Comparison of ENCODE assay signal across 20 cellular contexts in genomic region chr19:33678796-33679195, GRCh38. TPM values are rescaled to one million over a fixed set of nuclear protein-coding genes. Genes with fewer than 3 reads are reported as not detected.
DNase-seq lines count a peak whose midpoint lies in the region; ATAC-seq, FAIRE-seq and TF ChIP-seq lines count a peak whose summit lies in the region.
"Had no signal": no experiment of that assay in that cellular context is flagged by ENCODE, and none has a peak within 500 bp of the region (broad histone marks: within the 10 kb centered on the region; RNA-seq: fewer than 3 reads in every experiment).

No MANE protein-coding gene starts in this region.

- BruUV-seq in mammary epithelial cell (replicated peaks; lab: Mats Ljungman, UMichigan), result no TSS peak

- TF ChIP-seq POLR2A in breast epithelium (IDR thresholded peaks at IDR 0.05), result no peak

- no peaks in the 10 kb centered on the region for H4K20me1 ChIP-seq in mammary epithelial cell (ENCODE audit: insufficient read depth, low read length)

- peaks cover 5% of the 10 kb centered on the region for H3K27me3 Mint-ChIP-seq in activated CD8-positive, alpha-beta T cell treated with anti-CD3 and anti-CD28 coated beads for 36 hours
- H3K27me3 Mint-ChIP-seq in activated CD8-positive, alpha-beta memory T cell treated with anti-CD3 and anti-CD28 coated beads, Interleukin-2, amount 10 ng/mL, durations not matched to agents 7 days and 5 days, result peaks cover 4% of the 10 kb centered on the region

- no peak for FAIRE-seq in frontal cortex (lab: Jason Lieb, UNC)

- H3K4me1 ChIP-seq in breast epithelium (no peaks in the 10 kb centered on the region), mammary epithelial cell (ENCODE audit: insufficient read depth, low read length) (no peaks in the 10 kb centered on the region), upper lobe of right lung (no peaks in the 10 kb centered on the region)

- no peak overlapping the region for H3K27ac ChIP-seq in breast epithelium
- no peak overlapping the region for H3K27ac ChIP-seq in mammary epithelial cell (ENCODE audit: insufficient read depth, low read depth, low read length)
- no peak overlapping the region for H3K27ac ChIP-seq in upper lobe of right lung
- H3K27ac ChIP-seq: RWPE1 had no signal

- no peak overlapping the region for H3K27ac Mint-ChIP-seq in activated CD8-positive, alpha-beta T cell treated with anti-CD3 and anti-CD28 coated beads for 36 hours
- H3K27ac Mint-ChIP-seq in activated CD8-positive, alpha-beta memory T cell treated with anti-CD3 and anti-CD28 coated beads, Interleukin-2, amount 10 ng/mL, durations not matched to agents 7 days and 5 days, result no peak overlapping the region
- H3K27ac Mint-ChIP-seq: progenitor cell of endocrine pancreas had no signal

- in situ Hi-C loops in mammary epithelial cell (cut with MboI; ENCODE audit: low sequenced_read_pairs in 2 of 2), result no loop called here

- no peaks in the 10 kb centered on the region for H3K9me3 Mint-ChIP-seq in activated CD8-positive, alpha-beta T cell treated with anti-CD3 and anti-CD28 coated beads for 36 hours
- no peaks in the 10 kb centered on the region for H3K9me3 Mint-ChIP-seq in activated CD8-positive, alpha-beta memory T cell treated with anti-CD3 and anti-CD28 coated beads, Interleukin-2, amount 10 ng/mL, durations not matched to agents 7 days and 5 days (ENCODE audit: low read depth)
- H3K9me3 Mint-ChIP-seq: activated naive CD4-positive, alpha-beta T cell treated with anti-CD3 and anti-CD28 coated beads, Interleukin-2, amount 50 U/mL, for 24 hours had no signal

- H3K4me3 Mint-ChIP-seq in activated CD8-positive, alpha-beta T cell treated with anti-CD3 and anti-CD28 coated beads for 36 hours, result no peak overlapping the region
- no peak overlapping the region for H3K4me3 Mint-ChIP-seq in activated CD8-positive, alpha-beta memory T cell treated with anti-CD3 and anti-CD28 coated beads, Interleukin-2, amount 10 ng/mL, durations not matched to agents 7 days and 5 days
- H3K4me3 Mint-ChIP-seq: activated naive CD4-positive, alpha-beta T cell treated with anti-CD3 and anti-CD28 coated beads, Interleukin-2, amount 50 U/mL, for 24 hours had no signal

- H3K27me3 ChIP-seq in breast epithelium (peaks cover 0 to 45% of the 10 kb centered on the region in 2 donors), mammary epithelial cell (ENCODE audit: insufficient read depth, low read length) (no peaks in the 10 kb centered on the region), upper lobe of right lung (peaks cover 18% of the 10 kb centered on the region)

- H3K4me3 ChIP-seq in breast epithelium, result no peak overlapping the region
- H3K4me3 ChIP-seq in mammary epithelial cell (replicated peaks in 1 of 3; ENCODE audit: insufficient read depth in 1 of 3, low read depth in 2 of 3, low read length in 3 of 3), result no peak overlapping the region
- no peak overlapping the region for H3K4me3 ChIP-seq in upper lobe of right lung

- no peaks in the 10 kb centered on the region for H3K4me1 Mint-ChIP-seq in activated CD8-positive, alpha-beta T cell treated with anti-CD3 and anti-CD28 coated beads for 36 hours (ENCODE audit: low read depth)
- no peaks in the 10 kb centered on the region for H3K4me1 Mint-ChIP-seq in activated CD8-positive, alpha-beta memory T cell treated with anti-CD3 and anti-CD28 coated beads, Interleukin-2, amount 10 ng/mL, durations not matched to agents 7 days and 5 days
- H3K4me1 Mint-ChIP-seq: activated naive CD4-positive, alpha-beta T cell treated with anti-CD3 and anti-CD28 coated beads, Interleukin-2, amount 50 U/mL, for 24 hours had no signal

- peak; percentile 27 to 43 for DNase-seq in breast epithelium (ENCODE audit: low spot score in 2 of 2)
- DNase-seq in mammary epithelial cell, result no peak
- peak; percentile 89 for DNase-seq in NCI-H2196 treated with DMSO at 0.1 percent for 48 hours (lab: John Stamatoyannopoulos, UW; ENCODE audit: unreplicated experiment)
- peak; percentile 24 to 39 for DNase-seq in frontal cortex (ENCODE audit: low spot score in 2 of 2)
- peak; percentile 31 for DNase-seq in upper lobe of right lung
- DNase-seq in activated CD8-positive, alpha-beta T cell treated with anti-CD3 and anti-CD28 coated beads for 36 hours, result no peak
- DNase-seq in activated CD8-positive, alpha-beta memory T cell treated with anti-CD3 and anti-CD28 coated beads, Interleukin-2, amount 10 ng/mL, durations not matched to agents 7 days and 5 days, result no peak
- DNase-seq: ACHN; activated CD4-positive, alpha-beta T cell treated with anti-CD3 and anti-CD28 coated beads for 1 hour; activated CD8-positive, alpha-beta memory T cell treated with anti-CD3 and anti-CD28 coated beads, Interleukin-2, amount 50 U/mL, for 48 hours; left ventricle myocardium superior had no signal

- no peak overlapping the region for H2AFZ ChIP-seq in mammary epithelial cell (ENCODE audit: low read depth, low read length)

- 6% methylated on average over 3 of the region's 3 CpGs for WGBS in mammary epithelial cell (ENCODE audit: low coverage, missing lambda C conversion rate)

- ATAC-seq in upper lobe of right lung (no peak), GM19397 (IDR thresholded peaks at IDR 0.05; ENCODE audit: unreplicated experiment) (no peak)
- ATAC-seq in activated CD8-positive, alpha-beta T cell treated with anti-CD3 and anti-CD28 coated beads for 36 hours, result no peak
- no peak for ATAC-seq in activated CD8-positive, alpha-beta memory T cell treated with anti-CD3 and anti-CD28 coated beads, Interleukin-2, amount 10 ng/mL, durations not matched to agents 7 days and 5 days
- ATAC-seq: left ventricle myocardium superior had no signal

- POLR2A ChIA-PET in activated CD8-positive, alpha-beta T cell treated with anti-CD3 and anti-CD28 coated beads for 36 hours (lab: Charles Lee), result no interaction called here

- intact Hi-C loops in breast epithelium (cut with DNase I; ENCODE audit: low total_unique reads), result no loop called here
- intact Hi-C loops in mammary epithelial cell (cut with micrococcal nuclease), result no loop called here
- intact Hi-C loops in upper lobe of right lung (cut with DNase I), result no loop called here
- intact Hi-C loops in activated CD8-positive, alpha-beta T cell treated with anti-CD3 and anti-CD28 coated beads for 36 hours (cut with micrococcal nuclease), result no loop called here

- H3K4me2 ChIP-seq in mammary epithelial cell (ENCODE audit: insufficient read depth, low read depth, low read length), result no peak overlapping the region

- H3K9me3 ChIP-seq in breast epithelium, result no peaks in the 10 kb centered on the region
- peaks cover 2% of the 10 kb centered on the region for H3K9me3 ChIP-seq in mammary epithelial cell (replicated peaks; ENCODE audit: insufficient read depth, low read length)
- no peaks in the 10 kb centered on the region for H3K9me3 ChIP-seq in upper lobe of right lung

- H3K79me2 ChIP-seq in mammary epithelial cell (ENCODE audit: insufficient read depth, low read length), result no peaks in the 10 kb centered on the region

- no peak overlapping the region for H3K9ac ChIP-seq in mammary epithelial cell (ENCODE audit: insufficient read depth, low read length)

- no peaks in the 10 kb centered on the region for H3K36me3 Mint-ChIP-seq in activated CD8-positive, alpha-beta T cell treated with anti-CD3 and anti-CD28 coated beads for 36 hours (ENCODE audit: low read depth)
- no peaks in the 10 kb centered on the region for H3K36me3 Mint-ChIP-seq in activated CD8-positive, alpha-beta memory T cell treated with anti-CD3 and anti-CD28 coated beads, Interleukin-2, amount 10 ng/mL, durations not matched to agents 7 days and 5 days
- H3K36me3 Mint-ChIP-seq: activated naive CD4-positive, alpha-beta T cell treated with anti-CD3 and anti-CD28 coated beads, Interleukin-2, amount 50 U/mL, for 24 hours had no signal

- TF ChIP-seq CTCF in breast epithelium (IDR thresholded peaks at IDR 0.05) (no peak), mammary epithelial cell (conservative IDR thresholded peaks at IDR 0.05 in 1 of 2, IDR thresholded peaks at IDR 0.05 in 1 of 2; ENCODE audit: extremely low read depth in 1 of 2, insufficient read depth in 1 of 2, low read depth in 1 of 2, low read length in 2 of 2) (no peak), upper lobe of right lung (IDR thresholded peaks at IDR 0.05) (no peak)
- no peak for TF ChIP-seq CTCF in activated CD8-positive, alpha-beta T cell treated with anti-CD3 and anti-CD28 coated beads for 36 hours (IDR thresholded peaks at IDR 0.05)

- CTCF ChIA-PET in mammary epithelial cell (lab: Charles Lee; ENCODE audit: low non-redundant PET), result no interaction called here
- CTCF ChIA-PET in activated CD8-positive, alpha-beta T cell treated with anti-CD3 and anti-CD28 coated beads for 36 hours (lab: Charles Lee), result interaction anchor here (1.8 kb wide), 1 partner anchor 92 kb away, joined by 5 read pairs; no protein-coding TSS in a partner anchor
- CTCF ChIA-PET in activated CD8-positive, alpha-beta memory T cell treated with anti-CD3 and anti-CD28 coated beads, Interleukin-2, amount 10 ng/mL, durations not matched to agents 7 days and 5 days (lab: Charles Lee), result no interaction called here

- dilution Hi-C loops in mammary epithelial cell (cut with HindIII; ENCODE audit: low sequenced_read_pairs), result loop anchor here (5.0 kb wide), 1 partner anchor 89 kb away; no protein-coding TSS in a partner anchor

- H3K36me3 ChIP-seq in breast epithelium (no peaks in the 10 kb centered on the region), mammary epithelial cell (ENCODE audit: insufficient read depth, low read length) (no peaks in the 10 kb centered on the region), upper lobe of right lung (no peaks in the 10 kb centered on the region)

RNA-seq across cellular contexts. Expression of gene CHST8, which starts 57.0 kb away (rescaled TPM):
- 10 to 100 TPM in 1 of 3 donors, 1 to 10 TPM in 1, under 1 TPM in 1; 0.16 to 14.1 (median 1.6) TPM for total RNA-seq in breast epithelium
- total RNA-seq in mammary epithelial cell, result under 1 TPM in 1 of 2 donors, not detected in 1; 0.49 TPM
- polyA plus RNA-seq in mammary epithelial cell, result 0.10 TPM
- not detected for polyA minus RNA-seq in mammary epithelial cell
- 5.3 TPM for total RNA-seq in frontal cortex
- total RNA-seq in upper lobe of right lung, result 0.64 TPM
- total RNA-seq in activated CD8-positive, alpha-beta T cell treated with anti-CD3 and anti-CD28 coated beads for 36 hours, result not detected
- not detected for total RNA-seq in activated CD8-positive, alpha-beta memory T cell treated with anti-CD3 and anti-CD28 coated beads, Interleukin-2, amount 10 ng/mL, durations not matched to agents 7 days and 5 days
- total RNA-seq: fibroblast of lung; HT1080; left ventricle myocardium superior; M059J; myocyte; T-helper 2 cell treated with Interferon-gamma antibody and Interleukin-4, amounts not matched to agents 100 ng/mL and 5 ng/mL, for 36 hours had no signal
- polyA plus RNA-seq: fibroblast of lung had no signal

Comparison
In these comparisons a context has a peak if more than half of its experiments do, and no peak if none do; other contexts are left out.
1. DNase-seq: peak in breast epithelium (2 of 2), NCI-H2196 treated with DMSO at 0.1 percent for 48 hours (single experiment), frontal cortex (2 of 2) and upper lobe of right lung (single experiment); none in mammary epithelial cell (single experiment), activated CD8-positive, alpha-beta T cell treated with anti-CD3 and anti-CD28 coated beads for 36 hours (single experiment) and activated CD8-positive, alpha-beta memory T cell treated with anti-CD3 and anti-CD28 coated beads, Interleukin-2, amount 10 ng/mL, durations not matched to agents 7 days and 5 days (single experiment).